ENCODE assay signal across 8 cellular contexts in the genomic region with DNA sequence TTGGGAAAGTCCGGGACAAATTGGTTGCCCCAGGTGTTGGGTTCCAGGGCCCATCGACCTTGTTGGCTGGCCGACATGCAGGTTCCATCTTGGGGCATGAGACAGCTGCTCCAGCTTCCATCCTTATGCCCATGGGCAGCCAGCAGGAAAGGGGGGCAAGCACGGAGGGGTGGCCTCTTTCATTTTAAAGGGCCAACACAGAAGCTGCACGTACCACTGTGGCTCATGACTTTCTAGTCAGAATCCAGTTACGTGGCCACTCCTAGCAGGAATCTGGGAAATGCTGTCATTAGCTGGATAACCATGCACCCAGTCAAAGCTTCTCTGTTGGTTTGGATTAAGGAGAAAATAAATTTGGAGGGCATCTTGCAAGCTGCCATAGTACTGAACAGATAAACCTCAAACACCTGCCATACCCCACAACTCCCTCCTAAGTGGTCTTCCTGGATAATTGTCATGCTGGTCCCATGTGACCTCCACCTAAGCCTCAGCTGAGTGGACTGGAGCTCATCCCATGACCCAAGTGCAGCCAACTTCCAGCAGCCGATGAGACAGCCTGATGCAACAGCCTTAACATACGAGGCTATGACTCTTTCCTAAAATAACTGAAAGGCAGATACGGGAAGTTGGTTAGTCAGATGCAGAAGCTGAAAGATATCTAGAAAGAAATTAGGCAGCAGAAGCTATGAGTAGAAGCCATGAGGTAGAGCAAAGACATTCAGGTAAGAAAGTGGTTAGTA. TPM values are rescaled to one million over a fixed set of nuclear protein-coding genes. Genes with fewer than 3 reads are reported as not detected.
DNase-seq lines count a peak whose midpoint lies in the region; ATAC-seq and TF ChIP-seq lines count a peak whose summit lies in the region.

No MANE protein-coding gene starts in this region.

- H3K9me3 Mint-ChIP-seq in immature natural killer cell: no peaks in the 10 kb centered on the region

- no peak for TF ChIP-seq POLR2A in NB4 (IDR thresholded peaks at IDR 0.05; ENCODE audit: extremely low read depth, insufficient read length)

- H3K4me3 ChIP-seq in NB4 (ENCODE audit: low read depth, low read length) (no peak overlapping the region), fibroblast of mammary gland (ENCODE audit: control insufficient read depth, low read depth, low read length) (no peak overlapping the region), upper lobe of right lung (no peak overlapping the region)

- H3K4me3 Mint-ChIP-seq in immature natural killer cell: no peak overlapping the region

- H3K36me3 ChIP-seq in upper lobe of right lung: no peaks in the 10 kb centered on the region

- no peak overlapping the region for H3K27ac Mint-ChIP-seq in immature natural killer cell

- peaks cover 5 to 20% (median 9%) of the 10 kb centered on the region in 3 donors for H3K36me3 Mint-ChIP-seq in immature natural killer cell

- peaks cover 0 to 5% (median 3%) of the 10 kb centered on the region in 3 donors for H3K27me3 Mint-ChIP-seq in immature natural killer cell (ENCODE audit: low read depth in 3 of 3)

- H3K4me1 Mint-ChIP-seq in immature natural killer cell: no peaks in the 10 kb centered on the region

- peak; percentile 51 for ATAC-seq in GM21381 (IDR thresholded peaks at IDR 0.05; ENCODE audit: unreplicated experiment)
- peak; percentile 81 for ATAC-seq in upper lobe of right lung

- H3K27ac ChIP-seq in upper lobe of right lung: no peak overlapping the region

- TF ChIP-seq CTCF in NB4 (IDR thresholded peaks at IDR 0.05; ENCODE audit: low read depth, low read length) (no peak), fibroblast of mammary gland (conservative IDR thresholded peaks at IDR 0.05; ENCODE audit: control insufficient read depth, insufficient read depth, low read depth, low read length) (no peak), upper lobe of right lung (IDR thresholded peaks at IDR 0.05) (no peak)

- H3K9me3 ChIP-seq in upper lobe of right lung: no peaks in the 10 kb centered on the region

- DNase-seq in AG20443 (ENCODE audit: low spot score) (peak; percentile 89), NB4 (ENCODE audit: low read depth) (peak; percentile 72), fibroblast of mammary gland (ENCODE audit: low read depth) (peak; percentile 94), upper lobe of right lung (peak; percentile 71), NCI-H1436 (lab: John Stamatoyannopoulos, UW) (no peak), NCI-H2029 (lab: John Stamatoyannopoulos, UW) (no peak), immature natural killer cell (no peak)

- intact Hi-C loops in upper lobe of right lung (cut with DNase I): no loop called here

- H3K4me1 ChIP-seq in upper lobe of right lung: no peaks in the 10 kb centered on the region

- H3K27me3 ChIP-seq in upper lobe of right lung: no peaks in the 10 kb centered on the region

RNA-seq across cellular contexts. Expression of gene GSDME, which starts 21.4 kb away (rescaled TPM):
- 13.4 TPM for total RNA-seq in upper lobe of right lung
- polyA plus RNA-seq in immature natural killer cell: under 1 TPM in 1 of 3 donors, not detected in 2; 0.10 TPM

Comparison
In these comparisons a context has a peak if more than half of its experiments do, and no peak if none do; other contexts are left out.
1. DNase-seq: peak in AG20443 (single experiment), NB4 (single experiment), fibroblast of mammary gland (single experiment) and upper lobe of right lung (single experiment); none in NCI-H1436 (single experiment), NCI-H2029 (single experiment) and immature natural killer cell (0 of 3).